Comparison of ENCODE assay signal across 8 cellular contexts in genomic region chr2:126971481-126972271, GRCh38.
DNase-seq lines count a peak whose midpoint lies in the region; ATAC-seq and TF ChIP-seq lines count a peak whose summit lies in the region.

No MANE protein-coding gene starts in this region.

- DNase-seq in COLO668 (lab: John Stamatoyannopoulos, UW; ENCODE audit: unreplicated experiment) (peak; percentile 81), OCI-LY7 (ENCODE audit: low spot score) (peak; percentile 55), esophagus muscularis mucosa (ENCODE audit: extremely low spot score) (no peak), natural killer cell (peak; percentile 53)
- peak; percentile 81 for DNase-seq in activated T-cell treated with anti-CD3 and anti-CD28 coated beads, Interleukin-2, amount 50 U/mL, for 24 hours
- peak; percentile 64 for DNase-seq in stimulated activated naive B cell treated with anti-CD40 and anti-IgM and Interleukin-4, amounts not matched to agents 10 μg/mL and 1 μg/mL and 100 μg/mL, for 72 hours

- H2AFZ ChIP-seq in OCI-LY7 (ENCODE audit: low read length) = no peak overlapping the region

- intact Hi-C loops in OCI-LY7 (cut with micrococcal nuclease; ENCODE audit: unreplicated experiment) (loop anchor here (10.0 kb wide), 1 partner anchor 197 kb away; no protein-coding TSS in a partner anchor), esophagus muscularis mucosa (cut with DNase I) (loop anchor here (5.0 kb wide), 2 partner anchors 194 to 444 kb away; no protein-coding TSS in a partner anchor), natural killer cell (cut with micrococcal nuclease) (no loop called here)

- no peaks in the 10 kb centered on the region for H3K9me2 ChIP-seq in OCI-LY7 (ENCODE audit: insufficient read depth, low read length)

- H3K27me3 Mint-ChIP-seq in activated T-cell treated with anti-CD3 and anti-CD28 coated beads, Interleukin-2, amount 50 U/mL, for 24 hours = peaks cover 58% of the 10 kb centered on the region
- peaks cover 30 to 49% of the 10 kb centered on the region in 2 donors for H3K27me3 Mint-ChIP-seq in natural killer cell (ENCODE audit: low read depth in 2 of 2)
- peaks cover 44 to 48% of the 10 kb centered on the region in 2 donors for H3K27me3 Mint-ChIP-seq in stimulated activated naive B cell treated with anti-CD40 and anti-IgM and Interleukin-4, amounts not matched to agents 10 μg/mL and 1 μg/mL and 100 μg/mL, for 72 hours

- no peak overlapping the region for H3K27ac Mint-ChIP-seq in activated T-cell treated with anti-CD3 and anti-CD28 coated beads, Interleukin-2, amount 50 U/mL, for 24 hours
- H3K27ac Mint-ChIP-seq in natural killer cell = no peak overlapping the region
- peak overlapping the region; percentile 32 for H3K27ac Mint-ChIP-seq in stimulated activated naive B cell treated with anti-CD40 and anti-IgM and Interleukin-4, amounts not matched to agents 10 μg/mL and 1 μg/mL and 100 μg/mL, for 72 hours

- TF ChIP-seq CTCF in OCI-LY7 (conservative IDR thresholded peaks at IDR 0.05; ENCODE audit: low read length) = peak; percentile 89
- peak; percentile 86 to 99 (median 88) for TF ChIP-seq CTCF in esophagus muscularis mucosa (IDR thresholded peaks at IDR 0.05)
- TF ChIP-seq CTCF in natural killer cell (IDR thresholded peaks at IDR 0.05) = peak; percentile 95

- BruUV-seq in OCI-LY7 (replicated peaks; lab: Mats Ljungman, UMichigan) = no TSS peak

- TF ChIP-seq POLR2A in esophagus muscularis mucosa (IDR thresholded peaks at IDR 0.05; ENCODE audit: low read depth) = no peak

- H3K9me3 ChIP-seq in OCI-LY7 (ENCODE audit: low read length) (no peaks in the 10 kb centered on the region), esophagus muscularis mucosa (no peaks in the 10 kb centered on the region)

- H3K4me1 ChIP-seq in OCI-LY7 (ENCODE audit: insufficient read depth, low read length, poor library complexity, severe bottlenecking) = no peaks in the 10 kb centered on the region
- peaks cover 7 to 22% (median 21%) of the 10 kb centered on the region in 4 donors for H3K4me1 ChIP-seq in esophagus muscularis mucosa

- no peaks in the 10 kb centered on the region for H3K36me3 Mint-ChIP-seq in activated T-cell treated with anti-CD3 and anti-CD28 coated beads, Interleukin-2, amount 50 U/mL, for 24 hours (ENCODE audit: low read depth)
- H3K36me3 Mint-ChIP-seq in natural killer cell = no peaks in the 10 kb centered on the region
- no peaks in the 10 kb centered on the region for H3K36me3 Mint-ChIP-seq in stimulated activated naive B cell treated with anti-CD40 and anti-IgM and Interleukin-4, amounts not matched to agents 10 μg/mL and 1 μg/mL and 100 μg/mL, for 72 hours

- H3K4me3 ChIP-seq in OCI-LY7 (ENCODE audit: low read depth, low read length, poor library complexity, severe bottlenecking) (no peak overlapping the region), esophagus muscularis mucosa (peak overlapping the region; percentile 49 to 63 (median 56))

- CTCF ChIA-PET in OCI-LY7 (lab: Charles Lee; ENCODE audit: unreplicated experiment) = no interaction called here

- WGBS in esophagus muscularis mucosa = 1% methylated on average over 11 of the region's 43 CpGs

- no peaks in the 10 kb centered on the region for H3K79me2 ChIP-seq in OCI-LY7 (ENCODE audit: insufficient read depth, low read depth, low read length)

- no peak for TF ChIP-seq EP300 in esophagus muscularis mucosa (IDR thresholded peaks at IDR 0.05)

- H3K4me3 Mint-ChIP-seq in activated T-cell treated with anti-CD3 and anti-CD28 coated beads, Interleukin-2, amount 50 U/mL, for 24 hours = peak overlapping the region; percentile 63
- H3K4me3 Mint-ChIP-seq in natural killer cell = peak overlapping the region; percentile 74
- peak overlapping the region; percentile 50 to 82 for H3K4me3 Mint-ChIP-seq in stimulated activated naive B cell treated with anti-CD40 and anti-IgM and Interleukin-4, amounts not matched to agents 10 μg/mL and 1 μg/mL and 100 μg/mL, for 72 hours

- no peaks in the 10 kb centered on the region for H3K9me3 Mint-ChIP-seq in activated T-cell treated with anti-CD3 and anti-CD28 coated beads, Interleukin-2, amount 50 U/mL, for 24 hours
- no peaks in the 10 kb centered on the region for H3K9me3 Mint-ChIP-seq in natural killer cell
- no peaks in the 10 kb centered on the region for H3K9me3 Mint-ChIP-seq in stimulated activated naive B cell treated with anti-CD40 and anti-IgM and Interleukin-4, amounts not matched to agents 10 μg/mL and 1 μg/mL and 100 μg/mL, for 72 hours

- H3K27ac ChIP-seq in OCI-LY7 (ENCODE audit: low read depth, low read length, poor library complexity, severe bottlenecking) (no peak overlapping the region), esophagus muscularis mucosa (replicated peaks in 1 of 4) (peak overlapping the region; percentile 60 to 68 (median 66))

- no peaks in the 10 kb centered on the region for H4K20me1 ChIP-seq in OCI-LY7 (ENCODE audit: insufficient read depth, low read length)

- ATAC-seq in GM19452 (IDR thresholded peaks at IDR 0.05; ENCODE audit: unreplicated experiment) (peak; percentile 90), HG03565 (IDR thresholded peaks at IDR 0.05; ENCODE audit: unreplicated experiment) (peak; percentile 85), natural killer cell (peak; percentile 86 to 94 (median 91))
- peak; percentile 90 to 95 for ATAC-seq in stimulated activated naive B cell treated with anti-CD40 and anti-IgM and Interleukin-4, amounts not matched to agents 10 μg/mL and 1 μg/mL and 100 μg/mL, for 72 hours (replicated peaks)

- no peak overlapping the region; the same call in 1 of the 2 replicates for H3K4me2 ChIP-seq in OCI-LY7 (ENCODE audit: low read length)

- POLR2A ChIA-PET in OCI-LY7 (lab: Charles Lee) = no interaction called here

- H3K36me3 ChIP-seq in OCI-LY7 (ENCODE audit: insufficient read depth, low read length) (no peaks in the 10 kb centered on the region), esophagus muscularis mucosa (no peaks in the 10 kb centered on the region)

- peaks cover 0 to 4% (median 0%) of the 10 kb centered on the region in 4 donors for H3K27me3 ChIP-seq in esophagus muscularis mucosa

- H3K4me1 Mint-ChIP-seq in activated T-cell treated with anti-CD3 and anti-CD28 coated beads, Interleukin-2, amount 50 U/mL, for 24 hours (ENCODE audit: low read depth) = no peaks in the 10 kb centered on the region
- H3K4me1 Mint-ChIP-seq in natural killer cell = no peaks in the 10 kb centered on the region
- peaks cover 1 to 14% of the 10 kb centered on the region in 2 donors for H3K4me1 Mint-ChIP-seq in stimulated activated naive B cell treated with anti-CD40 and anti-IgM and Interleukin-4, amounts not matched to agents 10 μg/mL and 1 μg/mL and 100 μg/mL, for 72 hours
